ENCODE assay signal across 1 cellular context in genomic region chr9:4740623-4741364, GRCh38.
TF ChIP-seq lines count a peak whose summit lies in the region.

TSS of gene AK3 (minus strand) at chr9:4741202. CDS start at chr9:4741087, 115 bp downstream.

TF ChIP-seq in HepG2, 621 proteins besides CTCF, POLR2A, EP300 and RAD21 (continued from another document and continues in another):
- TF ChIP-seq MTF1 (CRISPR knock-in tag; IDR thresholded peaks at IDR 0.05) (0 out of 2 replicates have a peak, but pooled peaks have one; percentile 17), SNAPC2 (CRISPR knock-in tag; IDR thresholded peaks at IDR 0.05) (0 out of 2 replicates have a peak, but pooled peaks have one; percentile 18), NFRKB (IDR thresholded peaks at IDR 0.05) (no peak), ZNF775 (CRISPR knock-in tag; IDR thresholded peaks at IDR 0.05; ENCODE audit: borderline replicate concordance) (no peak; the same call in 1 of the 2 replicates), SNAI1 (CRISPR knock-in tag; IDR thresholded peaks at IDR 0.05; ENCODE audit: borderline replicate concordance) (no peak), ISX (CRISPR knock-in tag; conservative IDR thresholded peaks at IDR 0.05) (no peak; the same call in 1 of the 2 replicates), SRF (IDR thresholded peaks at IDR 0.05; ENCODE audit: low read depth, low read length) (no peak), ZKSCAN8 (CRISPR knock-in tag; IDR thresholded peaks at IDR 0.05; ENCODE audit: borderline replicate concordance) (0 out of 2 replicates have a peak, but pooled peaks have one; percentile 45), ZNF143 (CRISPR knock-in tag; IDR thresholded peaks at IDR 0.05) (0 out of 2 replicates have a peak, but pooled peaks have one; percentile 49), DPF2 (CRISPR knock-in tag; IDR thresholded peaks at IDR 0.05; ENCODE audit: borderline replicate concordance, low read depth) (no peak), ZNF7 (CRISPR knock-in tag; IDR thresholded peaks at IDR 0.05) (no peak), PAXIP1 (CRISPR knock-in tag; conservative IDR thresholded peaks at IDR 0.05) (peak; percentile 72), ZNF329 (CRISPR knock-in tag; IDR thresholded peaks at IDR 0.05; ENCODE audit: low read depth) (0 out of 2 replicates have a peak, but pooled peaks have one; percentile 26), RNF2 (conservative IDR thresholded peaks at IDR 0.05; ENCODE audit: low read depth) (peak; percentile 74; the same call in 1 of the 2 replicates), HNF4G (IDR thresholded peaks at IDR 0.05; ENCODE audit: borderline replicate concordance, low read depth, low read length) (peak; percentile 85), HNF4G (CRISPR knock-in tag; IDR thresholded peaks at IDR 0.05; ENCODE audit: borderline replicate concordance, low read depth) (no peak), ZFP91 (CRISPR knock-in tag; IDR thresholded peaks at IDR 0.05; ENCODE audit: borderline replicate concordance) (peak; percentile 90; the same call in 1 of the 2 replicates), ZBTB42 (CRISPR knock-in tag; IDR thresholded peaks at IDR 0.05) (0 out of 2 replicates have a peak, but pooled peaks have one; percentile 24), ZFP36 (IDR thresholded peaks at IDR 0.05; ENCODE audit: borderline replicate concordance, low read depth, low read length, partially characterized antibody) (no peak), ZNF777 (CRISPR knock-in tag; IDR thresholded peaks at IDR 0.05) (peak; percentile 73; the same call in 1 of the 2 replicates), ZNF296 (CRISPR knock-in tag; conservative IDR thresholded peaks at IDR 0.05) (no peak), IRF2 (CRISPR knock-in tag; IDR thresholded peaks at IDR 0.05) (peak; percentile 59; the same call in 1 of the 2 replicates), RNF219 (CRISPR knock-in tag; IDR thresholded peaks at IDR 0.05) (no peak), ZNF737 (CRISPR knock-in tag; IDR thresholded peaks at IDR 0.05; ENCODE audit: borderline replicate concordance) (no peak), MAZ (IDR thresholded peaks at IDR 0.05; ENCODE audit: borderline replicate concordance, low read depth, low read length) (peak; percentile 80; the same call in 1 of the 2 replicates), MAZ (CRISPR knock-in tag; IDR thresholded peaks at IDR 0.05; ENCODE audit: low read depth) (peak; percentile 91), AHR (CRISPR knock-in tag; IDR thresholded peaks at IDR 0.05) (peak; percentile 95), ATM (IDR thresholded peaks at IDR 0.05; ENCODE audit: borderline replicate concordance) (no peak), PBX2 (CRISPR knock-in tag; IDR thresholded peaks at IDR 0.05) (no peak), ZBTB2 (CRISPR knock-in tag; IDR thresholded peaks at IDR 0.05; ENCODE audit: low read depth) (peak; percentile 82), CCAR2 (optimal IDR thresholded peaks at IDR 0.05; ENCODE audit: low read depth, low read length) (no peak), ZNF598 (CRISPR knock-in tag; IDR thresholded peaks at IDR 0.05; ENCODE audit: borderline replicate concordance) (peak; percentile 35; the same call in 1 of the 2 replicates), SATB2 (CRISPR knock-in tag; IDR thresholded peaks at IDR 0.05) (peak; percentile 54), CBFB (CRISPR knock-in tag; IDR thresholded peaks at IDR 0.05) (peak; percentile 74; the same call in 1 of the 2 replicates), ZNF431 (CRISPR knock-in tag; IDR thresholded peaks at IDR 0.05; ENCODE audit: borderline replicate concordance, low read depth) (peak; percentile 18; the same call in 1 of the 2 replicates), ZNF660 (CRISPR knock-in tag; IDR thresholded peaks at IDR 0.05; ENCODE audit: borderline replicate concordance, low read depth) (no peak), HDAC2 (CRISPR knock-in tag; IDR thresholded peaks at IDR 0.05) (no peak; the same call in 1 of the 2 replicates), RERE (CRISPR knock-in tag; IDR thresholded peaks at IDR 0.05; ENCODE audit: low read depth) (peak; percentile 32; the same call in 1 of the 2 replicates), NFATC3 (CRISPR knock-in tag; IDR thresholded peaks at IDR 0.05) (no peak), SMYD3 (CRISPR knock-in tag; IDR thresholded peaks at IDR 0.05) (no peak; the same call in 1 of the 2 replicates), NFYB (CRISPR knock-in tag; IDR thresholded peaks at IDR 0.05) (no peak), REL (CRISPR knock-in tag; conservative IDR thresholded peaks at IDR 0.05) (peak; percentile 75), BRD4 (CRISPR knock-in tag; IDR thresholded peaks at IDR 0.05) (peak; percentile 91), ARNTL (CRISPR knock-in tag; IDR thresholded peaks at IDR 0.05) (peak; percentile 48; the same call in 1 of the 2 replicates), RBFOX2 (IDR thresholded peaks at IDR 0.05; ENCODE audit: low read depth, low read length) (peak; percentile 98), MED1 (CRISPR knock-in tag; IDR thresholded peaks at IDR 0.05) (peak; percentile 88), CEBPG (CRISPR knock-in tag; IDR thresholded peaks at IDR 0.05) (no peak), CAMTA2 (CRISPR knock-in tag; IDR thresholded peaks at IDR 0.05; ENCODE audit: borderline replicate concordance) (peak; percentile 83; the same call in 1 of the 2 replicates), NCOA2 (CRISPR knock-in tag; IDR thresholded peaks at IDR 0.05) (peak; percentile 48; the same call in 1 of the 2 replicates), KDM2A (CRISPR knock-in tag; IDR thresholded peaks at IDR 0.05; ENCODE audit: borderline replicate concordance, low read depth) (peak; percentile 80), ZNF770 (CRISPR knock-in tag; IDR thresholded peaks at IDR 0.05) (peak; percentile 67), TCF7L2 (IDR thresholded peaks at IDR 0.05; ENCODE audit: low read depth, low read length) (no peak; the same call in 1 of the 2 replicates)
